In genomic region chr4:177528620-177529019, GRCh38 we compare ENCODE assay signal across 29 cellular contexts.
"Had no signal": no experiment of that assay in that cellular context is flagged by ENCODE, and none has a peak within 500 bp of the region (broad histone marks: within the 10 kb centered on the region; RNA-seq: fewer than 3 reads in every experiment).

No MANE protein-coding gene starts in this region.

- H3K79me2 ChIP-seq: hepatocyte had no signal

- H3K36me3 Mint-ChIP-seq: naive thymus-derived CD8-positive, alpha-beta T cell; stimulated activated effector memory CD8-positive, alpha-beta T cell treated with anti-CD3 and anti-CD28 coated beads, Interleukin-12 subunit alpha, Interleukin-12 subunit beta, amount 100 ng/mL, for 72 hours; type B pancreatic cell had no signal

- H3K9me3 Mint-ChIP-seq: dendritic cell treated with granulocyte-macrophage colony-stimulating factor and Interleukin-4, amounts not matched to agents 40 ng/mL and 50 ng/mL, for 4 days; stimulated activated effector memory CD8-positive, alpha-beta T cell treated with anti-CD3 and anti-CD28 coated beads, Interleukin-12 subunit alpha, Interleukin-12 subunit beta, amount 100 ng/mL, for 72 hours; type B pancreatic cell had no signal

- H3K27me3 Mint-ChIP-seq: dendritic cell treated with granulocyte-macrophage colony-stimulating factor and Interleukin-4, amounts not matched to agents 40 ng/mL and 50 ng/mL, for 4 days; type B pancreatic cell had no signal

- H3K4me1 ChIP-seq: gastroesophageal sphincter, heart left ventricle, left lung, prostate gland, right atrium auricular region, stomach, thyroid gland had no signal

- H3K4me3 ChIP-seq: gastroesophageal sphincter, heart left ventricle, hepatocyte, left lung, prostate gland, right atrium auricular region, smooth muscle cell, stomach, thyroid gland had no signal

- ATAC-seq: esophagus mucosa; gastroesophageal sphincter; heart left ventricle; left cardiac atrium; left lung; naive thymus-derived CD8-positive, alpha-beta T cell; sciatic nerve; stimulated activated effector memory CD8-positive, alpha-beta T cell treated with anti-CD3 and anti-CD28 coated beads, Interleukin-12 subunit alpha, Interleukin-12 subunit beta, amount 100 ng/mL, for 72 hours had no signal

- H3K36me3 ChIP-seq: gastroesophageal sphincter, heart left ventricle, left lung, prostate gland, right atrium auricular region, stomach, thyroid gland had no signal

- H3K4me3 Mint-ChIP-seq: dendritic cell treated with granulocyte-macrophage colony-stimulating factor and Interleukin-4, amounts not matched to agents 40 ng/mL and 50 ng/mL, for 4 days; endodermal cell; naive thymus-derived CD8-positive, alpha-beta T cell; nephron progenitor cell; stimulated activated effector memory CD8-positive, alpha-beta T cell treated with anti-CD3 and anti-CD28 coated beads, Interleukin-12 subunit alpha, Interleukin-12 subunit beta, amount 100 ng/mL, for 72 hours; type B pancreatic cell had no signal

- DNase-seq: effector CD8-positive, alpha-beta T cell; endodermal cell; foreskin fibroblast; heart left ventricle; left cardiac atrium; left lung; mammary epithelial cell; mesendoderm; midbrain; naive thymus-derived CD8-positive, alpha-beta T cell; nephron progenitor cell; nucleus accumbens; stimulated activated CD4-positive, alpha-beta T cell treated with anti-CD3 and anti-CD28 coated beads, Interleukin-12 subunit alpha, Interleukin-12 subunit beta, amount 100 ng/mL, for 4 hours; stimulated activated CD4-positive, alpha-beta T cell treated with anti-CD3 and anti-CD28 coated beads, Interleukin-1b, Interleukin-23, amount 100 ng/mL, for 48 hours; stimulated activated CD4-positive, alpha-beta T cell treated with anti-CD3 and anti-CD28 coated beads, Interleukin-4, amount 100 ng/mL, for 1 hour; stimulated activated naive CD4-positive, alpha-beta T cell treated with Interleukin-2 at 50 U/mL for 16 hours; stomach; thyroid gland had no signal

- H3K27ac Mint-ChIP-seq: dendritic cell treated with granulocyte-macrophage colony-stimulating factor and Interleukin-4, amounts not matched to agents 40 ng/mL and 50 ng/mL, for 4 days; endodermal cell; naive thymus-derived CD8-positive, alpha-beta T cell; nephron progenitor cell; stimulated activated effector memory CD8-positive, alpha-beta T cell treated with anti-CD3 and anti-CD28 coated beads, Interleukin-12 subunit alpha, Interleukin-12 subunit beta, amount 100 ng/mL, for 72 hours; type B pancreatic cell had no signal

- H2AFZ ChIP-seq: hepatocyte had no signal

- H3K4me1 Mint-ChIP-seq: nephron progenitor cell; stimulated activated effector memory CD8-positive, alpha-beta T cell treated with anti-CD3 and anti-CD28 coated beads, Interleukin-12 subunit alpha, Interleukin-12 subunit beta, amount 100 ng/mL, for 72 hours had no signal

- H3K4me2 ChIP-seq: hepatocyte, smooth muscle cell had no signal

- H3K27me3 ChIP-seq: gastroesophageal sphincter, heart left ventricle, hepatocyte, left lung, right atrium auricular region, stomach, thyroid gland had no signal

- H3K27ac ChIP-seq: epithelial cell of prostate, gastroesophageal sphincter, heart left ventricle, hepatocyte, left lung, prostate gland, right atrium auricular region, stomach, thyroid gland had no signal

- H3K9me3 ChIP-seq: gastroesophageal sphincter, left lung, prostate gland, right atrium auricular region, stomach, thyroid gland had no signal
